8 cellular contexts compared by ENCODE assay signal in the genomic region with DNA sequence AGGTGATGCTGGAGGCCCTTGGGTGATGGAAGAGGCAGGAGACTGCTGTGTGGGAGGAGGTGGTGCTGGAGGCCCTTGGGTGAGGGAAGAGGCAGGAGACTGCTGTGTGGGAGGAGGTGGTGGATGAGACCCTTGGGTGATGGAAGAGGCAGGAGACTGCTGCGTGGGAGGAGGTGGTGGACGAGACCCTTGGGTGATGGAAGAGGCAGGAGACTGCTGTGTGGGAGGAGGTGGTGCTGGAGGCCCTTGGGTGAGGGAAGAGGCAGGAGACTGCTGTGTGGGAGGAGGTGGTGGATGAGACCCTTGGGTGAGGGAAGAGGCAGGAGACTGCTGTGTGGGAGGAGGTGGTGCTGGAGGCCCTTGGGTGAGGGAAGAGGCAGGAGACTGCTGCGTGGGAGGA.
A peak's percentile ranks its signal among the peaks of the same experiment; 100 is the strongest.
DNase-seq lines count a peak whose midpoint lies in the region; ATAC-seq and TF ChIP-seq lines count a peak whose summit lies in the region.
"Not testable (repeated sequence)": the region's sequence is repeated elsewhere in the genome, so short reads cannot be mapped to it uniquely, and the experiment has no call there.

No MANE protein-coding gene starts in this region.

- H3K9me3 Mint-ChIP-seq in activated T-helper 17 cell treated with anti-CD3 and anti-CD28 coated beads, Interleukin-2, amount 50 U/mL, for 72 hours; activated naive CD8-positive, alpha-beta T cell treated with anti-CD3 and anti-CD28 coated beads, Interleukin-2, amount 50 U/mL, for 24 hours; naive thymus-derived CD4-positive, alpha-beta T cell; stimulated activated effector memory CD8-positive, alpha-beta T cell treated with anti-CD3 and anti-CD28 coated beads, Interleukin-12 subunit alpha, Interleukin-12 subunit beta, amount 100 ng/mL, for 72 hours: not testable (repeated sequence)

- H3K4me1 Mint-ChIP-seq in activated T-helper 17 cell treated with anti-CD3 and anti-CD28 coated beads, Interleukin-2, amount 50 U/mL, for 72 hours, result peaks cover 32% of the 10 kb centered on the region
- H3K4me1 Mint-ChIP-seq in activated naive CD8-positive, alpha-beta T cell treated with anti-CD3 and anti-CD28 coated beads, Interleukin-2, amount 50 U/mL, for 24 hours, result peaks cover 69% of the 10 kb centered on the region
- H3K4me1 Mint-ChIP-seq in naive thymus-derived CD4-positive, alpha-beta T cell, result peaks cover 42 to 76% (median 58%) of the 10 kb centered on the region in 7 donors
- peaks cover 48% of the 10 kb centered on the region for H3K4me1 Mint-ChIP-seq in stimulated activated effector memory CD8-positive, alpha-beta T cell treated with anti-CD3 and anti-CD28 coated beads, Interleukin-12 subunit alpha, Interleukin-12 subunit beta, amount 100 ng/mL, for 72 hours

- POLR2A ChIA-PET in HEK293 (lab: Yijun Ruan, JAX); naive thymus-derived CD4-positive, alpha-beta T cell (lab: Charles Lee): not testable (repeated sequence)

- not testable (repeated sequence) for H3K9me3 ChIP-seq in HEK293 (ENCODE audit: control insufficient read depth, insufficient read depth, low read depth, low read length); naive thymus-derived CD4-positive, alpha-beta T cell (ENCODE audit: control insufficient read depth in 2 of 3, low read length in 3 of 3); uterus

- CTCF ChIA-PET in HEK293 (lab: Yijun Ruan, JAX); naive thymus-derived CD4-positive, alpha-beta T cell (lab: Charles Lee): not testable (repeated sequence)

- H3K4me3 Mint-ChIP-seq in activated T-helper 17 cell treated with anti-CD3 and anti-CD28 coated beads, Interleukin-2, amount 50 U/mL, for 72 hours, result peak overlapping the region; percentile 47
- not testable (repeated sequence) for H3K4me3 Mint-ChIP-seq in activated naive CD8-positive, alpha-beta T cell treated with anti-CD3 and anti-CD28 coated beads, Interleukin-2, amount 50 U/mL, for 24 hours; stimulated activated effector memory CD8-positive, alpha-beta T cell treated with anti-CD3 and anti-CD28 coated beads, Interleukin-12 subunit alpha, Interleukin-12 subunit beta, amount 100 ng/mL, for 72 hours
- H3K4me3 Mint-ChIP-seq in naive thymus-derived CD4-positive, alpha-beta T cell, result peak overlapping the region in 7 of 10 donors; percentile 14 to 82 (median 45)

- ATAC-seq in activated T-helper 17 cell treated with anti-CD3 and anti-CD28 coated beads, Interleukin-2, amount 50 U/mL, for 72 hours (replicated peaks); activated naive CD8-positive, alpha-beta T cell treated with anti-CD3 and anti-CD28 coated beads, Interleukin-2, amount 50 U/mL, for 24 hours; left ventricle myocardium superior; naive thymus-derived CD4-positive, alpha-beta T cell; stimulated activated effector memory CD8-positive, alpha-beta T cell treated with anti-CD3 and anti-CD28 coated beads, Interleukin-12 subunit alpha, Interleukin-12 subunit beta, amount 100 ng/mL, for 72 hours: not testable (repeated sequence)

- H3K27ac Mint-ChIP-seq in activated T-helper 17 cell treated with anti-CD3 and anti-CD28 coated beads, Interleukin-2, amount 50 U/mL, for 72 hours, result not testable (repeated sequence)
- H3K27ac Mint-ChIP-seq in activated naive CD8-positive, alpha-beta T cell treated with anti-CD3 and anti-CD28 coated beads, Interleukin-2, amount 50 U/mL, for 24 hours, result peak overlapping the region; percentile 89
- peak overlapping the region; percentile 55 to 97 (median 95) for H3K27ac Mint-ChIP-seq in naive thymus-derived CD4-positive, alpha-beta T cell
- peak overlapping the region; percentile 68 for H3K27ac Mint-ChIP-seq in stimulated activated effector memory CD8-positive, alpha-beta T cell treated with anti-CD3 and anti-CD28 coated beads, Interleukin-12 subunit alpha, Interleukin-12 subunit beta, amount 100 ng/mL, for 72 hours

- not testable (repeated sequence) for TF ChIP-seq POLR2A in uterus (IDR thresholded peaks at IDR 0.05)

- H3K4me3 ChIP-seq in HEK293 (ENCODE audit: low read depth, low read length); naive thymus-derived CD4-positive, alpha-beta T cell (ENCODE audit: low read length); uterus: not testable (repeated sequence)

- H3K36me3 ChIP-seq in HEK293 (ENCODE audit: control insufficient read depth in 2 of 2, insufficient read depth in 1 of 2, low read length in 2 of 2); uterus: not testable (repeated sequence)
- peaks cover 0 to 14% (median 0%) of the 10 kb centered on the region in 3 experiments for H3K36me3 ChIP-seq in naive thymus-derived CD4-positive, alpha-beta T cell (ENCODE audit: control insufficient read depth in 2 of 3, insufficient read depth in 3 of 3, low read length in 3 of 3)

- H3K27me3 Mint-ChIP-seq in activated T-helper 17 cell treated with anti-CD3 and anti-CD28 coated beads, Interleukin-2, amount 50 U/mL, for 72 hours; activated naive CD8-positive, alpha-beta T cell treated with anti-CD3 and anti-CD28 coated beads, Interleukin-2, amount 50 U/mL, for 24 hours; naive thymus-derived CD4-positive, alpha-beta T cell: not testable (repeated sequence)

- not testable (repeated sequence) for TF ChIP-seq CTCF in HEK293 (tag by site-specific recombination; IDR thresholded peaks at IDR 0.05); uterus (IDR thresholded peaks at IDR 0.05)

- not testable (repeated sequence) for H3K27me3 ChIP-seq in naive thymus-derived CD4-positive, alpha-beta T cell (ENCODE audit: control insufficient read depth in 2 of 2, insufficient read depth in 2 of 2, low read length in 2 of 2); uterus

- intact Hi-C loops in left ventricle myocardium superior (cut with micrococcal nuclease); naive thymus-derived CD4-positive, alpha-beta T cell (cut with micrococcal nuclease); uterus (cut with DNase I; ENCODE audit: low total_unique reads): not testable (repeated sequence)

- H3K36me3 Mint-ChIP-seq in activated T-helper 17 cell treated with anti-CD3 and anti-CD28 coated beads, Interleukin-2, amount 50 U/mL, for 72 hours (ENCODE audit: low read depth), result peaks cover 28% of the 10 kb centered on the region
- H3K36me3 Mint-ChIP-seq in activated naive CD8-positive, alpha-beta T cell treated with anti-CD3 and anti-CD28 coated beads, Interleukin-2, amount 50 U/mL, for 24 hours (ENCODE audit: low read depth), result peaks cover 42% of the 10 kb centered on the region
- H3K36me3 Mint-ChIP-seq in naive thymus-derived CD4-positive, alpha-beta T cell, result peaks cover 1 to 11% (median 10%) of the 10 kb centered on the region in 5 donors
- H3K36me3 Mint-ChIP-seq in stimulated activated effector memory CD8-positive, alpha-beta T cell treated with anti-CD3 and anti-CD28 coated beads, Interleukin-12 subunit alpha, Interleukin-12 subunit beta, amount 100 ng/mL, for 72 hours, result peaks cover 17% of the 10 kb centered on the region

- H3K27ac ChIP-seq in HEK293 (ENCODE audit: extremely low read depth, low read depth, low read length); naive thymus-derived CD4-positive, alpha-beta T cell (ENCODE audit: low read depth, low read length): not testable (repeated sequence)
- peak overlapping the region; percentile 87 to 91 for H3K27ac ChIP-seq in uterus

- peak; percentile 15 for DNase-seq in activated CD4-positive, CD25-positive, alpha-beta regulatory T cell treated with anti-CD3 and anti-CD28 coated beads, Interleukin-2, amount 50 U/mL, for 72 hours
- DNase-seq in activated naive CD8-positive, alpha-beta T cell treated with anti-CD3 and anti-CD28 coated beads, Interleukin-2, amount 50 U/mL, for 24 hours; stimulated activated effector memory CD8-positive, alpha-beta T cell treated with anti-CD3 and anti-CD28 coated beads, Interleukin-12 subunit alpha, Interleukin-12 subunit beta, amount 100 ng/mL, for 72 hours (ENCODE audit: low spot score in 2 of 2): not testable (repeated sequence)
- DNase-seq in left ventricle myocardium superior (peak; percentile 2), uterus (peak in 1 of 2 donors; percentile 8)
- DNase-seq in naive thymus-derived CD4-positive, alpha-beta T cell, result peak in 1 of 9 donors; percentile 3

- H3K4me1 ChIP-seq in HEK293 (ENCODE audit: control insufficient read depth, insufficient read depth, low read length); uterus: not testable (repeated sequence)
- H3K4me1 ChIP-seq in naive thymus-derived CD4-positive, alpha-beta T cell (ENCODE audit: control insufficient read depth in 2 of 2, insufficient read depth in 2 of 2, low read length in 2 of 2), result peaks cover 7 to 42% of the 10 kb centered on the region in 2 donors

TF ChIP-seq in HEK293, 187 proteins besides CTCF, POLR2A, EP300 and RAD21:
- TF ChIP-seq ZFHX2 (tag by site-specific recombination; conservative IDR thresholded peaks at IDR 0.05), result peak; percentile 63
- TF ChIP-seq EGR2 (tag by site-specific recombination; IDR thresholded peaks at IDR 0.05; ENCODE audit: low read depth), result 0 out of 2 replicates have a peak, but pooled peaks have one; percentile 45
